In the genomic region with DNA sequence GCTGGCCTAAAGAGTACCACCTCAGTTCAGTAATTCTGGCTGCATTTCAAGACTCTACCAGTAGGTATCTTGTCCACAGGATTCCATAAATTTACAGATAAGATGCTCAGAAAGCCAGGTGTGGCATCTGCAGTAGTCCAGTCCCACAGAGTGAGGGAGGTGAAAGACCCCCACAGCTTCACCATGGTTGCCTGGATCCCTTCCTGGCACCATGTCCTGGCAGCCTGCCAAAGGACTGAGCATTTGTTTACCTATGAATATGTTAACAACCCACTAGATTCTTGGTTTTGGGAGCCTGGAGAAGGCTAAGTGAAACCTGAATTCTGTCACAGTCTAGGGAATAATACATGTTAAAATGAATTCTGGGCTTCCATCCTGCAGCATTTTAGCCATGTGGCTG, we compare ENCODE assay signal across 1 cellular context.
TF ChIP-seq lines count a peak whose summit lies in the region.

No MANE protein-coding gene starts in this region.

TF ChIP-seq in GM23338, 12 proteins besides CTCF, POLR2A, EP300 and RAD21 (continued from another document):
- TF ChIP-seq, protein P1, sequence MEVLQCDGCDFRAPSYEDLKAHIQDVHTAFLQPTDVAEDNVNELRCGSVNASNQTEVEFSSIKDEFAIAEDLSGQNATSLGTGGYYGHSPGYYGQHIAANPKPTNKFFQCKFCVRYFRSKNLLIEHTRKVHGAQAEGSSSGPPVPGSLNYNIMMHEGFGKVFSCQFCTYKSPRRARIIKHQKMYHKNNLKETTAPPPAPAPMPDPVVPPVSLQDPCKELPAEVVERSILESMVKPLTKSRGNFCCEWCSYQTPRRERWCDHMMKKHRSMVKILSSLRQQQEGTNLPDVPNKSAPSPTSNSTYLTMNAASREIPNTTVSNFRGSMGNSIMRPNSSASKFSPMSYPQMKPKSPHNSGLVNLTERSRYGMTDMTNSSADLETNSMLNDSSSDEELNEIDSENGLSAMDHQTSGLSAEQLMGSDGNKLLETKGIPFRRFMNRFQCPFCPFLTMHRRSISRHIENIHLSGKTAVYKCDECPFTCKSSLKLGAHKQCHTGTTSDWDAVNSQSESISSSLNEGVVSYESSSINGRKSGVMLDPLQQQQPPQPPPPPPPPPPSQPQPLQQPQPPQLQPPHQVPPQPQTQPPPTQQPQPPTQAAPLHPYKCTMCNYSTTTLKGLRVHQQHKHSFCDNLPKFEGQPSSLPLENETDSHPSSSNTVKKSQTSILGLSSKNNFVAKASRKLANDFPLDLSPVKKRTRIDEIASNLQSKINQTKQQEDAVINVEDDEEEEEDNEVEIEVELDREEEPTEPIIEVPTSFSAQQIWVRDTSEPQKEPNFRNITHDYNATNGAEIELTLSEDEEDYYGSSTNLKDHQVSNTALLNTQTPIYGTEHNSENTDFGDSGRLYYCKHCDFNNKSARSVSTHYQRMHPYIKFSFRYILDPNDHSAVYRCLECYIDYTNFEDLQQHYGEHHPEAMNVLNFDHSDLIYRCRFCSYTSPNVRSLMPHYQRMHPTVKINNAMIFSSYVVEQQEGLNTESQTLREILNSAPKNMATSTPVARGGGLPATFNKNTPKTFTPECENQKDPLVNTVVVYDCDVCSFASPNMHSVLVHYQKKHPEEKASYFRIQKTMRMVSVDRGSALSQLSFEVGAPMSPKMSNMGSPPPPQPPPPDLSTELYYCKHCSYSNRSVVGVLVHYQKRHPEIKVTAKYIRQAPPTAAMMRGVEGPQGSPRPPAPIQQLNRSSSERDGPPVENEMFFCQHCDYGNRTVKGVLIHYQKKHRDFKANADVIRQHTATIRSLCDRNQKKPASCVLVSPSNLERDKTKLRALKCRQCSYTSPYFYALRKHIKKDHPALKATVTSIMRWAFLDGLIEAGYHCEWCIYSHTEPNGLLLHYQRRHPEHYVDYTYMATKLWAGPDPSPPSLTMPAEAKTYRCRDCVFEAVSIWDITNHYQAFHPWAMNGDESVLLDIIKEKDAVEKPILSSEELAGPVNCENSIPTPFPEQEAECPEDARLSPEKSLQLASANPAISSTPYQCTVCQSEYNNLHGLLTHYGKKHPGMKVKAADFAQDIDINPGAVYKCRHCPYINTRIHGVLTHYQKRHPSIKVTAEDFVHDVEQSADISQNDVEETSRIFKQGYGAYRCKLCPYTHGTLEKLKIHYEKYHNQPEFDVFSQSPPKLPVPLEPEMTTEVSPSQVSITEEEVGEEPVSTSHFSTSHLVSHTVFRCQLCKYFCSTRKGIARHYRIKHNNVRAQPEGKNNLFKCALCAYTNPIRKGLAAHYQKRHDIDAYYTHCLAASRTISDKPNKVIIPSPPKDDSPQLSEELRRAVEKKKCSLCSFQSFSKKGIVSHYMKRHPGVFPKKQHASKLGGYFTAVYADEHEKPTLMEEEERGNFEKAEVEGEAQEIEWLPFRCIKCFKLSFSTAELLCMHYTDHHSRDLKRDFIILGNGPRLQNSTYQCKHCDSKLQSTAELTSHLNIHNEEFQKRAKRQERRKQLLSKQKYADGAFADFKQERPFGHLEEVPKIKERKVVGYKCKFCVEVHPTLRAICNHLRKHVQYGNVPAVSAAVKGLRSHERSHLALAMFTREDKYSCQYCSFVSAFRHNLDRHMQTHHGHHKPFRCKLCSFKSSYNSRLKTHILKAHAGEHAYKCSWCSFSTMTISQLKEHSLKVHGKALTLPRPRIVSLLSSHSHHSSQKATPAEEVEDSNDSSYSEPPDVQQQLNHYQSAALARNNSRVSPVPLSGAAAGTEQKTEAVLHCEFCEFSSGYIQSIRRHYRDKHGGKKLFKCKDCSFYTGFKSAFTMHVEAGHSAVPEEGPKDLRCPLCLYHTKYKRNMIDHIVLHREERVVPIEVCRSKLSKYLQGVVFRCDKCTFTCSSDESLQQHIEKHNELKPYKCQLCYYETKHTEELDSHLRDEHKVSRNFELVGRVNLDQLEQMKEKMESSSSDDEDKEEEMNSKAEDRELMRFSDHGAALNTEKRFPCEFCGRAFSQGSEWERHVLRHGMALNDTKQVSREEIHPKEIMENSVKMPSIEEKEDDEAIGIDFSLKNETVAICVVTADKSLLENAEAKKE (CRISPR knock-in tag; IDR thresholded peaks at IDR 0.05), result no peak
- no peak for TF ChIP-seq STAT1 (IDR thresholded peaks at IDR 0.05; ENCODE audit: unreplicated experiment)
- TF ChIP-seq, protein P2, sequence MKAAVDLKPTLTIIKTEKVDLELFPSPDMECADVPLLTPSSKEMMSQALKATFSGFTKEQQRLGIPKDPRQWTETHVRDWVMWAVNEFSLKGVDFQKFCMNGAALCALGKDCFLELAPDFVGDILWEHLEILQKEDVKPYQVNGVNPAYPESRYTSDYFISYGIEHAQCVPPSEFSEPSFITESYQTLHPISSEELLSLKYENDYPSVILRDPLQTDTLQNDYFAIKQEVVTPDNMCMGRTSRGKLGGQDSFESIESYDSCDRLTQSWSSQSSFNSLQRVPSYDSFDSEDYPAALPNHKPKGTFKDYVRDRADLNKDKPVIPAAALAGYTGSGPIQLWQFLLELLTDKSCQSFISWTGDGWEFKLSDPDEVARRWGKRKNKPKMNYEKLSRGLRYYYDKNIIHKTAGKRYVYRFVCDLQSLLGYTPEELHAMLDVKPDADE (IDR thresholded peaks at IDR 0.05), result no peak
